Comparison of ENCODE assay signal across 15 cellular contexts in the genomic region with DNA sequence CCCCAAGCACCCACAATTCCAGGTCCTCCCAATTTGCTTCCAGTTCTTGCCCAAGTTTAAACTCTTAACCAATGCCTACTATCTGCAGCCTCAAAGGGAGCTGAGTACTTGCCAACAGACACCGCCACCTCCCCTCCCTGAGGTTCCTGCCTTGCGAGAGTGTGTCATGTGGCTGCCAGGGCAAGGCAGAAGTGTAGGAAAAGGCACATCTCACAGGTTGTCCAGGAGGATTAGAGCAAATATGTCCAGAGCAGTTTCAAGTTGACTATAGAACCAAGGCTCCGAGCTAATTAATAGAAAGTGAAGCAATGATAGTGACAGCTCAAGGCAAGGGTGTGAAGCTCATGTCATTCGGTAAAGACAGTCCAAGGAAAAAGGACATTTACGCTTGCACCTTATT.
"Had no signal": no experiment of that assay in that cellular context is flagged by ENCODE, and none has a peak within 500 bp of the region (broad histone marks: within the 10 kb centered on the region; RNA-seq: fewer than 3 reads in every experiment).

No MANE protein-coding gene starts in this region.

- H2AFZ ChIP-seq: hepatocyte had no signal

- H3K27ac ChIP-seq: adrenal gland, coronary artery, gastrocnemius medialis, hepatocyte, lower lobe of right lung, neutrophil, SK-N-MC, transverse colon had no signal

- H3K4me3 ChIP-seq: adrenal gland, coronary artery, gastrocnemius medialis, hepatocyte, lower lobe of right lung, SK-N-MC, smooth muscle cell, transverse colon had no signal

- H3K36me3 ChIP-seq: adrenal gland, gastrocnemius medialis, neutrophil, transverse colon had no signal

- H3K4me1 Mint-ChIP-seq: mesothelial cell of epicardium had no signal

- DNase-seq: activated CD4-positive, CD25-positive, alpha-beta regulatory T cell; activated CD8-positive, alpha-beta memory T cell treated with anti-CD3 and anti-CD28 coated beads, Interleukin-2, amount 50 U/mL, for 4 hours; activated naive CD4-positive, alpha-beta T cell treated with anti-CD3 and anti-CD28 coated beads for 36 hours; central memory CD4-positive, alpha-beta T cell; effector CD4-positive, alpha-beta T cell; gastrocnemius medialis; lower lobe of right lung; transverse colon had no signal

- H3K27ac Mint-ChIP-seq: activated naive CD4-positive, alpha-beta T cell treated with anti-CD3 and anti-CD28 coated beads for 36 hours; mesothelial cell of epicardium had no signal

- H3K27me3 ChIP-seq: adrenal gland, gastrocnemius medialis, hepatocyte, neutrophil, transverse colon had no signal

- H3K4me2 ChIP-seq: hepatocyte, smooth muscle cell had no signal

- H3K4me3 Mint-ChIP-seq: activated naive CD4-positive, alpha-beta T cell treated with anti-CD3 and anti-CD28 coated beads for 36 hours; mesothelial cell of epicardium had no signal

- H3K9me3 ChIP-seq: adrenal gland, gastrocnemius medialis, lower lobe of right lung, neutrophil, transverse colon had no signal
